In genomic region chr4:153916273-153916755, GRCh38 we compare ENCODE assay signal across 12 cellular contexts.
A peak's percentile ranks its signal among the peaks of the same experiment; 100 is the strongest.
DNase-seq lines count a peak whose midpoint lies in the region; ATAC-seq and TF ChIP-seq lines count a peak whose summit lies in the region.
"Had no signal": no experiment of that assay in that cellular context is flagged by ENCODE, and none has a peak within 500 bp of the region (broad histone marks: within the 10 kb centered on the region; RNA-seq: fewer than 3 reads in every experiment).

No MANE protein-coding gene starts in this region.

- H3K9ac ChIP-seq in mammary epithelial cell (ENCODE audit: insufficient read depth, low read length) = no peak overlapping the region

- H3K9me3 Mint-ChIP-seq in T-helper 2 cell treated with Interferon-gamma antibody and Interleukin-4, amounts not matched to agents 5 μg/mL and 100 μg/mL, for 36 hours = no peaks in the 10 kb centered on the region
- no peaks in the 10 kb centered on the region for H3K9me3 Mint-ChIP-seq in stimulated activated naive B cell treated with anti-CD40 and anti-IgM and Interleukin-4, amounts not matched to agents 10 μg/mL and 1 μg/mL and 100 μg/mL, for 72 hours
- H3K9me3 Mint-ChIP-seq: H9, memory B cell had no signal

- H3K27me3 Mint-ChIP-seq in T-helper 2 cell treated with Interferon-gamma antibody and Interleukin-4, amounts not matched to agents 5 μg/mL and 100 μg/mL, for 36 hours (ENCODE audit: low read depth) = peaks cover 23% of the 10 kb centered on the region
- H3K27me3 Mint-ChIP-seq in stimulated activated naive B cell treated with anti-CD40 and anti-IgM and Interleukin-4, amounts not matched to agents 10 μg/mL and 1 μg/mL and 100 μg/mL, for 72 hours = peaks cover 8 to 16% of the 10 kb centered on the region in 2 donors

- no peak overlapping the region for H3K4me3 ChIP-seq in mammary epithelial cell (replicated peaks in 1 of 3; ENCODE audit: insufficient read depth in 1 of 3, low read depth in 2 of 3, low read length in 3 of 3)

- no peaks in the 10 kb centered on the region for H3K79me2 ChIP-seq in mammary epithelial cell (ENCODE audit: insufficient read depth, low read length)

- no peak overlapping the region for H2AFZ ChIP-seq in mammary epithelial cell (ENCODE audit: low read depth, low read length)

- in situ Hi-C loops in mammary epithelial cell (cut with MboI; ENCODE audit: low sequenced_read_pairs in 2 of 2) = no loop called here

- CTCF ChIA-PET in mammary epithelial cell (lab: Charles Lee; ENCODE audit: low non-redundant PET) = no interaction called here

- H3K36me3 Mint-ChIP-seq in T-helper 2 cell treated with Interferon-gamma antibody and Interleukin-4, amounts not matched to agents 5 μg/mL and 100 μg/mL, for 36 hours (ENCODE audit: low read depth) = no peaks in the 10 kb centered on the region
- no peaks in the 10 kb centered on the region for H3K36me3 Mint-ChIP-seq in stimulated activated naive B cell treated with anti-CD40 and anti-IgM and Interleukin-4, amounts not matched to agents 10 μg/mL and 1 μg/mL and 100 μg/mL, for 72 hours
- H3K36me3 Mint-ChIP-seq: memory B cell had no signal

- H3K4me3 Mint-ChIP-seq in T-helper 2 cell treated with Interferon-gamma antibody and Interleukin-4, amounts not matched to agents 5 μg/mL and 100 μg/mL, for 36 hours = no peak overlapping the region
- H3K4me3 Mint-ChIP-seq in stimulated activated naive B cell treated with anti-CD40 and anti-IgM and Interleukin-4, amounts not matched to agents 10 μg/mL and 1 μg/mL and 100 μg/mL, for 72 hours = no peak overlapping the region
- H3K4me3 Mint-ChIP-seq: H9, memory B cell had no signal

- H4K20me1 ChIP-seq in mammary epithelial cell (ENCODE audit: insufficient read depth, low read length) = no peaks in the 10 kb centered on the region

- H3K27ac ChIP-seq in mammary epithelial cell (ENCODE audit: insufficient read depth, low read depth, low read length) = no peak overlapping the region
- H3K27ac ChIP-seq: epithelial cell of prostate had no signal

- WGBS in mammary epithelial cell (ENCODE audit: low coverage, missing lambda C conversion rate) = 93% methylated on average over 4 of the region's 5 CpGs

- H3K36me3 ChIP-seq in mammary epithelial cell (ENCODE audit: insufficient read depth, low read length) = no peaks in the 10 kb centered on the region

- no peak for TF ChIP-seq CTCF in mammary epithelial cell (conservative IDR thresholded peaks at IDR 0.05 in 1 of 2, IDR thresholded peaks at IDR 0.05 in 1 of 2; ENCODE audit: extremely low read depth in 1 of 2, insufficient read depth in 1 of 2, low read depth in 1 of 2, low read length in 2 of 2)

- no peak overlapping the region for H3K4me2 ChIP-seq in mammary epithelial cell (ENCODE audit: insufficient read depth, low read depth, low read length)

- peaks cover 2% of the 10 kb centered on the region for H3K27me3 ChIP-seq in mammary epithelial cell (ENCODE audit: insufficient read depth, low read length)

- DNase-seq in activated CD8-positive, alpha-beta memory T cell treated with anti-CD3 and anti-CD28 coated beads for 24 hours = peak; percentile 70
- DNase-seq in activated CD8-positive, alpha-beta memory T cell treated with anti-CD3 and anti-CD28 coated beads, Interleukin-2, amount 50 U/mL, for 4 hours = no peak
- peak; percentile 34 for DNase-seq in T-helper 2 cell treated with Interferon-gamma antibody and Interleukin-4, amounts not matched to agents 5 μg/mL and 100 μg/mL, for 36 hours (ENCODE audit: low spot score)
- peak; percentile 2 for DNase-seq in stimulated activated naive B cell treated with anti-CD40 and anti-IgM and Interleukin-4, amounts not matched to agents 10 μg/mL and 1 μg/mL and 100 μg/mL, for 72 hours
- DNase-seq in posterior vena cava (ENCODE audit: low spot score) = no peak
- DNase-seq in mammary epithelial cell = no peak
- DNase-seq in inferior parietal cortex (ENCODE audit: extremely low spot score) = no peak
- DNase-seq: H9, NCI-H524 treated with DMSO at 0.1 percent for 48 hours had no signal

- intact Hi-C loops in posterior vena cava (cut with DNase I) (no loop called here), mammary epithelial cell (cut with micrococcal nuclease) (no loop called here)

- H3K27ac Mint-ChIP-seq in T-helper 2 cell treated with Interferon-gamma antibody and Interleukin-4, amounts not matched to agents 5 μg/mL and 100 μg/mL, for 36 hours = no peak overlapping the region
- no peak overlapping the region for H3K27ac Mint-ChIP-seq in stimulated activated naive B cell treated with anti-CD40 and anti-IgM and Interleukin-4, amounts not matched to agents 10 μg/mL and 1 μg/mL and 100 μg/mL, for 72 hours
- H3K27ac Mint-ChIP-seq: H9, memory B cell had no signal

- BruUV-seq in mammary epithelial cell (replicated peaks; lab: Mats Ljungman, UMichigan) = no TSS peak

- peaks cover 3% of the 10 kb centered on the region for H3K4me1 Mint-ChIP-seq in T-helper 2 cell treated with Interferon-gamma antibody and Interleukin-4, amounts not matched to agents 5 μg/mL and 100 μg/mL, for 36 hours (ENCODE audit: low read depth)
- H3K4me1 Mint-ChIP-seq in stimulated activated naive B cell treated with anti-CD40 and anti-IgM and Interleukin-4, amounts not matched to agents 10 μg/mL and 1 μg/mL and 100 μg/mL, for 72 hours = no peaks in the 10 kb centered on the region
- H3K4me1 Mint-ChIP-seq: H9, memory B cell had no signal

- no peaks in the 10 kb centered on the region for H3K4me1 ChIP-seq in mammary epithelial cell (ENCODE audit: insufficient read depth, low read length)

- no peaks in the 10 kb centered on the region for H3K9me3 ChIP-seq in mammary epithelial cell (replicated peaks; ENCODE audit: insufficient read depth, low read length)

- dilution Hi-C loops in mammary epithelial cell (cut with HindIII; ENCODE audit: low sequenced_read_pairs) = no loop called here

- peak; percentile 97 for ATAC-seq in HG02885 (IDR thresholded peaks at IDR 0.05; ENCODE audit: poor library complexity, unreplicated experiment)
- peak; percentile 85 to 89 for ATAC-seq in stimulated activated naive B cell treated with anti-CD40 and anti-IgM and Interleukin-4, amounts not matched to agents 10 μg/mL and 1 μg/mL and 100 μg/mL, for 72 hours (replicated peaks)

Comparison
In these comparisons a context has a peak if more than half of its experiments do, and no peak if none do; other contexts are left out.
1. DNase-seq: peak in activated CD8-positive, alpha-beta memory T cell treated with anti-CD3 and anti-CD28 coated beads for 24 hours (single experiment), T-helper 2 cell treated with Interferon-gamma antibody and Interleukin-4, amounts not matched to agents 5 μg/mL and 100 μg/mL, for 36 hours (single experiment) and stimulated activated naive B cell treated with anti-CD40 and anti-IgM and Interleukin-4, amounts not matched to agents 10 μg/mL and 1 μg/mL and 100 μg/mL, for 72 hours (single experiment); none in activated CD8-positive, alpha-beta memory T cell treated with anti-CD3 and anti-CD28 coated beads, Interleukin-2, amount 50 U/mL, for 4 hours (single experiment), posterior vena cava (single experiment), mammary epithelial cell (single experiment) and inferior parietal cortex (single experiment).